In genomic region chr19:49340069-49340864, GRCh38 we compare ENCODE assay signal across 8 cellular contexts. TPM values are rescaled to one million over a fixed set of nuclear protein-coding genes. Genes with fewer than 3 reads are reported as not detected.
A peak's percentile ranks its signal among the peaks of the same experiment; 100 is the strongest.
DNase-seq lines count a peak whose midpoint lies in the region; ATAC-seq and TF ChIP-seq lines count a peak whose summit lies in the region.

No MANE protein-coding gene starts in this region.

- ATAC-seq in GM19452 (IDR thresholded peaks at IDR 0.05; ENCODE audit: unreplicated experiment) = peak; percentile 61
- peak; percentile 64 for ATAC-seq in HG03565 (IDR thresholded peaks at IDR 0.05; ENCODE audit: unreplicated experiment)
- ATAC-seq in WTC11 = no peak

- H3K36me3 ChIP-seq in iPS-20b (ENCODE audit: insufficient read depth, low read depth, low read length) = peaks cover 48% of the 10 kb centered on the region
- H3K36me3 ChIP-seq in stomach = peaks cover 29 to 48% (median 46%) of the 10 kb centered on the region in 4 donors

- peak; percentile 97 for DNase-seq in D341Med (ENCODE audit: low spot score)
- peak; percentile 60 for DNase-seq in WTC11 (ENCODE audit: low spot score)
- DNase-seq in stomach = peak; percentile 84
- no peak for DNase-seq in DMS 273 treated with DMSO at 0.1 percent for 48 hours (lab: John Stamatoyannopoulos, UW)
- DNase-seq in epidermal melanocyte (ENCODE audit: insufficient read length, low spot score) = no peak

- TF ChIP-seq EP300 in stomach (IDR thresholded peaks at IDR 0.05) = no peak

- peaks cover 4% of the 10 kb centered on the region; the same call in 1 of the 2 replicates for H3K4me1 ChIP-seq in iPS-20b (ENCODE audit: insufficient read depth, low read length)
- peaks cover 34 to 50% (median 36%) of the 10 kb centered on the region in 4 donors for H3K4me1 ChIP-seq in stomach

- no peak for TF ChIP-seq CTCF in WTC11 (IDR thresholded peaks at IDR 0.05)
- no peak for TF ChIP-seq CTCF in stomach (IDR thresholded peaks at IDR 0.05)

- POLR2A ChIA-PET in WTC11 (lab: Charles Lee) = interaction anchor here (0.6 to 1.7 kb wide), 2 partner anchors 22 to 589 kb away, joined by 3 to 12 read pairs; partner anchors contain the start of gene TEAD2

- no peak for TF ChIP-seq POLR2A in stomach (IDR thresholded peaks at IDR 0.05)

- intact Hi-C loops in stomach (cut with DNase I; ENCODE audit: low total_unique reads) = no loop called here

- peaks cover 49% of the 10 kb centered on the region for H3K36me3 Mint-ChIP-seq in WTC11

- peaks cover 35% of the 10 kb centered on the region for H3K27me3 Mint-ChIP-seq in WTC11 (ENCODE audit: low read depth)

- no peaks in the 10 kb centered on the region for H3K9me3 Mint-ChIP-seq in WTC11

- H3K9me3 ChIP-seq in iPS-20b (ENCODE audit: insufficient read depth, low read depth, low read length) (no peaks in the 10 kb centered on the region), stomach (no peaks in the 10 kb centered on the region)

- H3K27ac Mint-ChIP-seq in WTC11 = peak overlapping the region; percentile 67; the same call in 1 of the 2 replicates

- WGBS in stomach, 5 donors = 5 to 19% (median 13%) methylated on average over 36 of the region's 36 CpGs

- H3K4me1 Mint-ChIP-seq in WTC11 = peaks cover 23% of the 10 kb centered on the region

- peak overlapping the region; percentile 32; the same call in 1 of the 2 replicates for H3K4me3 Mint-ChIP-seq in WTC11

- no peak overlapping the region; the same call in 1 of the 2 replicates for H3K9ac ChIP-seq in iPS-20b (ENCODE audit: low read depth, low read length)

- CTCF ChIA-PET in WTC11 (lab: Charles Lee) = interaction anchor here (1.0 to 3.5 kb wide), 15 partner anchors 10 to 347 kb away, joined by 3 to 20 read pairs (median 4); partner anchors contain the start of genes DKKL1, LIN7B, RUVBL2 and TEAD2

- H3K27ac ChIP-seq in iPS-20b (ENCODE audit: low read length) (no peak overlapping the region), stomach (peak overlapping the region; percentile 82 to 96 (median 93))

- peak overlapping the region; percentile 20; the same call in 1 of the 2 replicates for H3K4me3 ChIP-seq in iPS-20b (ENCODE audit: low read length)
- H3K4me3 ChIP-seq in stomach = peak overlapping the region; percentile 40 to 56 (median 43)

- H3K27me3 ChIP-seq in iPS-20b (ENCODE audit: insufficient read depth, low read length) = peaks cover 25% of the 10 kb centered on the region
- no peaks in the 10 kb centered on the region for H3K27me3 ChIP-seq in stomach

TF ChIP-seq in WTC11, 78 proteins besides CTCF, POLR2A, EP300 and RAD21:
- TF ChIP-seq USF2 (CRISPR knock-in tag; IDR thresholded peaks at IDR 0.05) (peak; percentile 73), ZNF219 (CRISPR knock-in tag; IDR thresholded peaks at IDR 0.05; ENCODE audit: borderline replicate concordance) (no peak)

RNA-seq across cellular contexts. Expression of gene CD37, which starts 5.1 kb away (rescaled TPM):
- 0.27 to 1.6 TPM (median 1.2 TPM) in 3 replicates for total RNA-seq in WTC11 (2021)
- 10 to 100 TPM in 1 of 5 donors, 1 to 10 TPM in 2, not detected in 2; 2.2 to 30.3 (median 5.1) TPM for total RNA-seq in stomach
- 10 to 100 TPM in 1 of 3 donors, 1 to 10 TPM in 2; 5.9 to 18.5 (median 6.7) TPM for polyA plus RNA-seq in stomach

RNA-seq across cellular contexts. Expression of gene SLC6A16, which starts 15.3 kb away (rescaled TPM):
- total RNA-seq in WTC11 (2021) (1.5 to 2.2 TPM (median 2.1 TPM) in 3 replicates), stomach (1 to 10 TPM in 1 of 5 donors, under 1 TPM in 1, not detected in 3; 0.92 to 5.4 TPM)
- 1 to 10 TPM in 2 of 3 donors, under 1 TPM in 1; 0.44 to 2.5 (median 1.2) TPM for polyA plus RNA-seq in stomach

RNA-seq across cellular contexts. Expression of gene TEAD2, which starts 21.9 kb away (rescaled TPM):
- 104 to 106 TPM (median 104 TPM) in 3 replicates for total RNA-seq in WTC11 (2021)
- total RNA-seq in stomach = 10 to 100 TPM in 4 of 5 donors, 1 to 10 TPM in 1; 4.3 to 42.0 (median 17.8) TPM
- 10 to 100 TPM; 21.8 to 35.4 (median 26.6) TPM for polyA plus RNA-seq in stomach

RNA-seq across cellular contexts. Expression of gene DKKL1, which starts 23.4 kb away (rescaled TPM):
- 2.4 to 3.0 TPM (median 2.9 TPM) in 3 replicates for total RNA-seq in WTC11 (2021)
- not detected for total RNA-seq in stomach
- under 1 TPM in 1 of 3 donors, not detected in 2; 0.35 TPM for polyA plus RNA-seq in stomach

RNA-seq across cellular contexts. Expression of gene KASH5, which starts 47.8 kb away (rescaled TPM):
- total RNA-seq in WTC11 (2021) (0.14 to 0.42 TPM in 2 of 3 replicates, not detected in the other), stomach (under 1 TPM in 1 of 5 donors, not detected in 4; 0.37 TPM)
- under 1 TPM in 1 of 3 donors, not detected in 2; 0.20 TPM for polyA plus RNA-seq in stomach

Comparison
In these comparisons a context has a peak if more than half of its experiments do, and no peak if none do; other contexts are left out.
1. DNase-seq: peak in D341Med (single experiment), WTC11 (single experiment) and stomach (single experiment); none in DMS 273 treated with DMSO at 0.1 percent for 48 hours (single experiment) and epidermal melanocyte (single experiment).